In the genomic region with DNA sequence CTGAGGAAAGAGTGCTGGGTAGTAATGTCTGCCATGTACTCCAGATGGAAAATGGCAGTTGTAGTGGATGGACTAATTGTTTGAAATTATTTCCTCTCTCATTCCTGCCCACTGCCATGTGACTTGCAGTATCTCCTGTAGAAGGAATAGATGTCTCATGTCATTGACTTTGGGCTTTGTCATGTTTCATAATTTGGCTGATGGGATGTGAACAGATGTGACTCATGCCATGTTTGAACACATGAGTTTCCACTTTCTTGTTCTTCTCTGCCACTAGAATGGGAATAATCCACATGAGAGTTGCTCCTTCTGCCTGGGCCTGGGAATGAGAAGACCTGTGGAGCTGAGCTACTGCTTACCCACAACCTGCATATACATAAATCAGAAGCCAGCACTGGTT, we compare ENCODE assay signal across 24 cellular contexts. TPM values are rescaled to one million over a fixed set of nuclear protein-coding genes. Genes with fewer than 3 reads are reported as not detected.
"Had no signal": no experiment of that assay in that cellular context is flagged by ENCODE, and none has a peak within 500 bp of the region (broad histone marks: within the 10 kb centered on the region; RNA-seq: fewer than 3 reads in every experiment).

No MANE protein-coding gene starts in this region.

- H3K4me3 ChIP-seq: left lung, lung, prostate gland, thyroid gland had no signal

- H3K4me1 ChIP-seq: prostate gland had no signal

- H3K27ac ChIP-seq: left lung, prostate gland, thyroid gland had no signal

- FAIRE-seq: colon, kidney had no signal

- H3K36me3 ChIP-seq: prostate gland had no signal

- DNase-seq: activated CD4-positive, alpha-beta T cell treated with anti-CD3 and anti-CD28 coated beads for 1 hour; activated CD8-positive, alpha-beta memory T cell treated with anti-CD3 and anti-CD28 coated beads, Interleukin-2, amount 50 U/mL, for 4 hours; activated T-cell treated with anti-CD3 and anti-CD28 coated beads, Interleukin-2, amount 50 U/mL, for 24 hours; aorta; central memory CD4-positive, alpha-beta T cell; foreskin melanocyte; kidney; left lung; naive thymus-derived CD8-positive, alpha-beta T cell; stimulated activated CD4-positive, alpha-beta T cell treated with anti-CD3 and anti-CD28 coated beads, Interleukin-4, amount 100 ng/mL, for 24 hours; stimulated activated naive CD8-positive, alpha-beta T cell treated with anti-CD3 and anti-CD28 coated beads, Interleukin-15, Interleukin-2, amounts not matched to agents 100 U/mL and 50 U/mL, for 24 hours; substantia nigra; T-helper 9 cell; thyroid gland had no signal

- ATAC-seq: activated naive CD4-positive, alpha-beta T cell treated with anti-CD3 and anti-CD28 coated beads, Interleukin-2, amount 50 U/mL, for 72 hours; activated T-helper 17 cell treated with anti-CD3 and anti-CD28 coated beads, Interleukin-2, amount 50 U/mL, for 72 hours; left lung; naive thymus-derived CD8-positive, alpha-beta T cell; stimulated activated naive CD8-positive, alpha-beta T cell treated with anti-CD3 and anti-CD28 coated beads, Interleukin-15, Interleukin-2, amounts not matched to agents 100 U/mL and 50 U/mL, for 24 hours had no signal

- H3K9me3 ChIP-seq: left lung, prostate gland, thyroid gland had no signal

- H3K27me3 ChIP-seq: thyroid gland had no signal

RNA-seq across cellular contexts. Expression of a gene that starts 22.1 kb away (rescaled TPM):
- total RNA-seq: activated naive CD4-positive, alpha-beta T cell treated with anti-CD3 and anti-CD28 coated beads, Interleukin-2, amount 50 U/mL, for 72 hours; activated T-helper 17 cell treated with anti-CD3 and anti-CD28 coated beads, Interleukin-2, amount 50 U/mL, for 72 hours; aorta; dermis microvascular lymphatic vessel endothelial cell; kidney; left lung; lung; naive thymus-derived CD8-positive, alpha-beta T cell; osteocyte; prostate gland; T-helper 1 cell treated with Interleukin-12 subunit alpha and Interleukin-12 subunit beta and Interleukin-4 antibody, amounts not matched to agents 30 ng/mL and 1 ng/mL, for 36 hours; thyroid gland; ureter had no signal
- polyA plus RNA-seq: adipose tissue; aorta; lung; naive thymus-derived CD8-positive, alpha-beta T cell had no signal
